In genomic region chr2:27736031-27736889, GRCh38 we compare ENCODE assay signal across 11 cellular contexts. TPM values are rescaled to one million over a fixed set of nuclear protein-coding genes. Genes with fewer than 3 reads are reported as not detected.
DNase-seq lines count a peak whose midpoint lies in the region; ATAC-seq and TF ChIP-seq lines count a peak whose summit lies in the region.
"Had no signal": no experiment of that assay in that cellular context is flagged by ENCODE, and none has a peak within 500 bp of the region (broad histone marks: within the 10 kb centered on the region; RNA-seq: fewer than 3 reads in every experiment).

No MANE protein-coding gene starts in this region.

- in situ Hi-C loops in GM23248 (cut with MboI) = no loop called here

- no peaks in the 10 kb centered on the region for H3K9me3 ChIP-seq in GM23248 (ENCODE audit: low read depth)
- H3K9me3 ChIP-seq in hepatocyte (ENCODE audit: low read depth) = no peaks in the 10 kb centered on the region

- H3K36me3 ChIP-seq in GM23248 (ENCODE audit: low read depth) = no peaks in the 10 kb centered on the region
- H3K36me3 ChIP-seq in hepatocyte (replicated peaks; ENCODE audit: insufficient read depth, low read depth) = no peaks in the 10 kb centered on the region

- peaks cover 7% of the 10 kb centered on the region for H3K4me1 Mint-ChIP-seq in activated T-helper 2 cell treated with anti-CD3 and anti-CD28 coated beads, Interferon-gamma antibody, Interleukin-2, Interleukin-4, amounts not matched to agents 10 μg/mL and 5 μg/mL and 100 μg/mL, durations not matched to agents 14 hours and 24 hours and 36 hours (ENCODE audit: low read depth)

- H3K4me1 ChIP-seq in GM23248 (ENCODE audit: insufficient read depth) (peaks cover 20% of the 10 kb centered on the region), hepatocyte (ENCODE audit: insufficient read depth) (peaks cover 16% of the 10 kb centered on the region)

- no peaks in the 10 kb centered on the region for H3K27me3 Mint-ChIP-seq in activated T-helper 2 cell treated with anti-CD3 and anti-CD28 coated beads, Interferon-gamma antibody, Interleukin-2, Interleukin-4, amounts not matched to agents 10 μg/mL and 5 μg/mL and 100 μg/mL, durations not matched to agents 14 hours and 24 hours and 36 hours (ENCODE audit: low read depth)

- peak overlapping the region; percentile 27; the same call in 1 of the 2 replicates for H3K27ac ChIP-seq in GM23248
- H3K27ac ChIP-seq in hepatocyte = peak overlapping the region; percentile 94
- H3K27ac ChIP-seq: HL-60 had no signal

- WGBS in GM23248 (ENCODE audit: low coverage in 1 of 2, low lambda C conversion rate in 2 of 2, missing lambda C conversion rate in 2 of 2), 2 experiments = 98 to 99% methylated on average over 10 of the region's 10 CpGs
- WGBS in hepatocyte (ENCODE audit: low lambda C conversion rate, missing lambda C conversion rate) = 91% methylated on average over 10 of the region's 10 CpGs

- peak overlapping the region; percentile 22 for H3K27ac Mint-ChIP-seq in activated T-helper 2 cell treated with anti-CD3 and anti-CD28 coated beads, Interferon-gamma antibody, Interleukin-2, Interleukin-4, amounts not matched to agents 10 μg/mL and 5 μg/mL and 100 μg/mL, durations not matched to agents 14 hours and 24 hours and 36 hours

- H3K9me3 Mint-ChIP-seq in activated T-helper 2 cell treated with anti-CD3 and anti-CD28 coated beads, Interferon-gamma antibody, Interleukin-2, Interleukin-4, amounts not matched to agents 10 μg/mL and 5 μg/mL and 100 μg/mL, durations not matched to agents 14 hours and 24 hours and 36 hours = no peaks in the 10 kb centered on the region

- H2AFZ ChIP-seq in GM23248 (peak overlapping the region; percentile 84), hepatocyte (peak overlapping the region; percentile 95)

- ATAC-seq in sciatic nerve (peak; percentile 14), HG03378 (IDR thresholded peaks at IDR 0.05; ENCODE audit: unreplicated experiment) (no peak)

- no peak for TF ChIP-seq CTCF in hepatocyte (IDR thresholded peaks at IDR 0.05; ENCODE audit: poor library complexity)

- H3F3A ChIP-seq in GM23248 (ENCODE audit: insufficient read depth) = peaks cover 26% of the 10 kb centered on the region

- peak overlapping the region; percentile 67 for H3K4me3 ChIP-seq in GM23248
- H3K4me3 ChIP-seq in hepatocyte = no peak overlapping the region

- DNase-seq in GM23248 (peak; percentile 46), hepatocyte (ENCODE audit: low spot score) (no peak), sciatic nerve (ENCODE audit: low spot score) (no peak), amniotic stem cell (lab: John Stamatoyannopoulos, UW) (no peak), NCI-H2081 treated with DMSO at 0.1 percent for 48 hours (lab: John Stamatoyannopoulos, UW) (no peak), NCI-H1436 (lab: John Stamatoyannopoulos, UW) (no peak)
- DNase-seq in activated T-helper 2 cell treated with anti-CD3 and anti-CD28 coated beads, Interferon-gamma antibody, Interleukin-2, Interleukin-4, amounts not matched to agents 10 μg/mL and 5 μg/mL and 100 μg/mL, durations not matched to agents 14 hours and 24 hours and 36 hours (ENCODE audit: low spot score) = no peak
- DNase-seq: hippocampal formation, OCI-M1 had no signal

- H3K9me2 ChIP-seq in GM23248 (ENCODE audit: insufficient read depth) (no peaks in the 10 kb centered on the region), hepatocyte (replicated peaks; ENCODE audit: insufficient read depth) (no peaks in the 10 kb centered on the region)

- H3K36me3 Mint-ChIP-seq in activated T-helper 2 cell treated with anti-CD3 and anti-CD28 coated beads, Interferon-gamma antibody, Interleukin-2, Interleukin-4, amounts not matched to agents 10 μg/mL and 5 μg/mL and 100 μg/mL, durations not matched to agents 14 hours and 24 hours and 36 hours (ENCODE audit: low read depth) = no peaks in the 10 kb centered on the region

- peak overlapping the region; percentile 73 for H3K4me2 ChIP-seq in GM23248 (ENCODE audit: unreplicated experiment)
- peak overlapping the region; percentile 92 for H3K4me2 ChIP-seq in hepatocyte

- no peaks in the 10 kb centered on the region for H4K20me1 ChIP-seq in GM23248 (ENCODE audit: insufficient read depth)
- no peaks in the 10 kb centered on the region for H4K20me1 ChIP-seq in hepatocyte (ENCODE audit: insufficient read depth, poor library complexity, severe bottlenecking)

- intact Hi-C loops in activated T-helper 2 cell treated with anti-CD3 and anti-CD28 coated beads, Interferon-gamma antibody, Interleukin-2, Interleukin-4, amounts not matched to agents 10 μg/mL and 5 μg/mL and 100 μg/mL, durations not matched to agents 14 hours and 24 hours and 36 hours (cut with micrococcal nuclease) = no loop called here
- intact Hi-C loops in sciatic nerve (cut with DNase I) = no loop called here

- H3K27me3 ChIP-seq in GM23248 (replicated peaks; ENCODE audit: insufficient read depth) = no peaks in the 10 kb centered on the region
- H3K27me3 ChIP-seq in hepatocyte = no peaks in the 10 kb centered on the region

- no peaks in the 10 kb centered on the region for H3K79me2 ChIP-seq in GM23248 (ENCODE audit: insufficient read depth)
- no peaks in the 10 kb centered on the region for H3K79me2 ChIP-seq in hepatocyte

- peak overlapping the region; percentile 30 for H3K4me3 Mint-ChIP-seq in activated T-helper 2 cell treated with anti-CD3 and anti-CD28 coated beads, Interferon-gamma antibody, Interleukin-2, Interleukin-4, amounts not matched to agents 10 μg/mL and 5 μg/mL and 100 μg/mL, durations not matched to agents 14 hours and 24 hours and 36 hours (ENCODE audit: low read depth)

- peak overlapping the region; percentile 73 for H3K9ac ChIP-seq in GM23248

RNA-seq across cellular contexts. Expression of gene MRPL33, which starts 35.3 kb away (rescaled TPM):
- 24.2 and 70.8 TPM in 2 replicates for total RNA-seq in GM23248 (2014; rRNA removed; shearing (Covaris generic))
- 338 and 340 TPM in 2 replicates for polyA plus RNA-seq in GM23248 (2016; fragmentation: Nextera tagmentation; extraction: Ambion mirVana)
- 57.7 and 58.9 TPM in 2 replicates for total RNA-seq in activated T-helper 2 cell treated with anti-CD3 and anti-CD28 coated beads, Interferon-gamma antibody, Interleukin-2, Interleukin-4, amounts not matched to agents 10 μg/mL and 5 μg/mL and 100 μg/mL, durations not matched to agents 14 hours and 24 hours and 36 hours
- total RNA-seq in hepatocyte = 148 and 206 TPM in 2 replicates
- polyA plus RNA-seq in hepatocyte = 311 and 315 TPM in 2 replicates
- total RNA-seq in sciatic nerve = 70.5 TPM
